ENCODE assay signal across 8 cellular contexts in genomic region chr18:59139615-59140286, GRCh38. TPM values are rescaled to one million over a fixed set of nuclear protein-coding genes. Genes with fewer than 3 reads are reported as not detected.
DNase-seq lines count a peak whose midpoint lies in the region; ATAC-seq and TF ChIP-seq lines count a peak whose summit lies in the region.

Gene SEC11C, plus strand, starts transcription at chr18:59139884. Its CDS starts 65 bp downstream, at chr18:59139949.

- H3K36me3 ChIP-seq in OCI-LY3 (replicated peaks; ENCODE audit: low read depth, low read length): peaks cover 5% of the 10 kb centered on the region

- CTCF ChIA-PET in Calu3 (lab: Charles Lee): interaction anchor here (0.7 to 1.1 kb wide), 2 partner anchors 11 to 55 kb away, joined by 4 to 12 read pairs; no protein-coding TSS in a partner anchor

- H3K9me3 Mint-ChIP-seq in Calu3 (ENCODE audit: low read depth, unreplicated experiment): no peaks in the 10 kb centered on the region

- peaks cover 40% of the 10 kb centered on the region for H3K27me3 Mint-ChIP-seq in Calu3 (ENCODE audit: unreplicated experiment)

- no peaks in the 10 kb centered on the region for H3K27me3 ChIP-seq in OCI-LY3 (ENCODE audit: low read depth, low read length)

- peaks cover 51% of the 10 kb centered on the region for H3K4me1 ChIP-seq in OCI-LY3 (ENCODE audit: low read length)

- peak within 1 kb of the TSS; percentile 71 for H2AFZ ChIP-seq in OCI-LY3 (ENCODE audit: low read depth, low read length)

- peak within 1 kb of the TSS; percentile 81 for H3K4me3 ChIP-seq in OCI-LY3 (ENCODE audit: low read length)

- H3K9me3 ChIP-seq in OCI-LY3 (ENCODE audit: insufficient read depth, low read length): no peaks in the 10 kb centered on the region

- peak within 1 kb of the TSS; percentile 88 for H3K27ac ChIP-seq in OCI-LY3 (ENCODE audit: low read length)

- peak; percentile 80 for ATAC-seq in GM21515 (IDR thresholded peaks at IDR 0.05; ENCODE audit: unreplicated experiment)

- TF ChIP-seq CTCF in Calu3 (IDR thresholded peaks at IDR 0.05; ENCODE audit: unreplicated experiment) (no peak), OCI-LY3 (IDR thresholded peaks at IDR 0.05; ENCODE audit: low read depth, low read length) (no peak)

- intact Hi-C loops in Calu3 (cut with micrococcal nuclease; ENCODE audit: unreplicated experiment): no loop called here

- peak within 1 kb of the TSS; percentile 78 for H3K4me2 ChIP-seq in OCI-LY3 (ENCODE audit: low read length)

- DNase-seq in Calu3 (peak; percentile 97), HuH-7 (ENCODE audit: low spot score) (peak; percentile 74), activated T-cell treated with anti-CD3 and anti-CD28 coated beads for 1 hour (ENCODE audit: low read depth) (peak; percentile 88), epidermal melanocyte (ENCODE audit: insufficient read length, low spot score) (peak; percentile 93), middle frontal gyrus (ENCODE audit: extremely low spot score, low spot score) (peak; percentile 92)
- peak; percentile 91 to 92 for DNase-seq in stimulated activated CD8-positive, alpha-beta memory T cell treated with anti-CD3 and anti-CD28 coated beads, Interleukin-2, amount 100 ng/mL, for 48 hours (ENCODE audit: low read depth in 2 of 2)

- peak within 1 kb of the TSS; percentile 94 for H3K9ac ChIP-seq in OCI-LY3 (ENCODE audit: low read length)

- no TSS peak for BruUV-seq in Calu3 (replicated peaks; lab: Mats Ljungman, UMichigan)

- peaks cover 15% of the 10 kb centered on the region for H4K20me1 ChIP-seq in OCI-LY3 (ENCODE audit: insufficient read depth, low read length)

- peaks cover 23% of the 10 kb centered on the region for H3K36me3 Mint-ChIP-seq in Calu3 (ENCODE audit: insufficient read depth, unreplicated experiment)

- H3K4me3 Mint-ChIP-seq in Calu3 (ENCODE audit: low read depth, unreplicated experiment): peak within 1 kb of the TSS; percentile 96

- peak within 1 kb of the TSS; percentile 98 for H3K27ac Mint-ChIP-seq in Calu3 (ENCODE audit: unreplicated experiment)

- peaks cover 16% of the 10 kb centered on the region for H3K4me1 Mint-ChIP-seq in Calu3 (ENCODE audit: low read depth, unreplicated experiment)

- H3K79me2 ChIP-seq in OCI-LY3 (ENCODE audit: low read length): peaks cover 52% of the 10 kb centered on the region

RNA-seq across cellular contexts. Expression of gene SEC11C, which starts in this region (rescaled TPM):
- 101 and 106 TPM in 2 replicates for total RNA-seq in Calu3 (2022)

Comparison
In these comparisons a context has a peak if more than half of its experiments do, and no peak if none do; other contexts are left out.
1. Peak in every context shown above with its lines: DNase-seq, ATAC-seq, H3K4me3 ChIP-seq and H3K27ac ChIP-seq.